Comparison of ENCODE assay signal across 1 cellular context in genomic region chr5:106127341-106127781, GRCh38.
TF ChIP-seq lines count a peak whose summit lies in the region.

No MANE protein-coding gene starts in this region.

TF ChIP-seq in IMR-90, 13 proteins besides CTCF, POLR2A, EP300 and RAD21 (continued from another document):
- TF ChIP-seq MAZ (IDR thresholded peaks at IDR 0.05; ENCODE audit: borderline replicate concordance, low read depth, low read length) (no peak), FOS (IDR thresholded peaks at IDR 0.05; ENCODE audit: low read depth, low read length) (no peak), MXI1 (IDR thresholded peaks at IDR 0.05; ENCODE audit: borderline replicate concordance, low read depth, low read length) (no peak), CHD1 (IDR thresholded peaks at IDR 0.05; ENCODE audit: low read depth, low read length) (no peak)
